17 cellular contexts compared by ENCODE assay signal in the genomic region with DNA sequence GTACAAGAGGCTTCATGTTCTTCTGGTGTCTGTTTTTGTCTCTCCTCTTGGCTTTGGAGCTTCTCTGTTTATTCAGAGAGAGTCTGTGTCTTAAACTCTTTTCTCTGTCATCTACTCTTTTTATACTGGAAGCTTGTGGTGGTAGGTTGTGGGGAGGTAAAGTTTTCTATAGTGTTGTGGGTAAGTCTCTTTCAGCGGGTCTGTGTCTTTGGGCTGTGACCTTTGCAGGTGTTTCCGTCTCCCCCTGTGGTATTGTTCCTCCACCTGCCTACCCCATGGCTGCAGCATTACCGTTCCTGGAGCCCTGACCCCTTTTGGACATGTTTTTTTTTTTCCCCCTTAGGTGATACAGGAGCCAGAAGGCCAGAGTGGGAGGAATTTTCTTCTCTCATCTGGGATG. TPM values are rescaled to one million over a fixed set of nuclear protein-coding genes. Genes with fewer than 3 reads are reported as not detected.
DNase-seq lines count a peak whose midpoint lies in the region; ATAC-seq and TF ChIP-seq lines count a peak whose summit lies in the region.
"Had no signal": no experiment of that assay in that cellular context is flagged by ENCODE, and none has a peak within 500 bp of the region (broad histone marks: within the 10 kb centered on the region; RNA-seq: fewer than 3 reads in every experiment).

No MANE protein-coding gene starts in this region.

- H3K9me3 ChIP-seq in thyroid gland: no peaks in the 10 kb centered on the region
- peaks cover 19% of the 10 kb centered on the region for H3K9me3 ChIP-seq in CD4-positive, alpha-beta T cell (ENCODE audit: control insufficient read depth, low read length)
- H3K9me3 ChIP-seq in CD8-positive, alpha-beta memory T cell (ENCODE audit: low read length): no peaks in the 10 kb centered on the region

- peaks cover 15% of the 10 kb centered on the region for H3K9me3 Mint-ChIP-seq in CD4-positive, alpha-beta T cell
- peaks cover 7 to 19% (median 18%) of the 10 kb centered on the region in 5 donors for H3K9me3 Mint-ChIP-seq in CD8-positive, alpha-beta memory T cell

- H3K27ac Mint-ChIP-seq in CD4-positive, alpha-beta T cell: no peak overlapping the region
- H3K27ac Mint-ChIP-seq in CD8-positive, alpha-beta memory T cell: no peak overlapping the region
- H3K27ac Mint-ChIP-seq: CD8-positive, alpha-beta T cell; H9 had no signal

- no peaks in the 10 kb centered on the region for H3K36me3 ChIP-seq in thyroid gland
- no peaks in the 10 kb centered on the region for H3K36me3 ChIP-seq in CD8-positive, alpha-beta memory T cell (ENCODE audit: insufficient read depth, low read length)

- ATAC-seq in CD4-positive, alpha-beta T cell (ENCODE audit: poor library complexity): no peak
- ATAC-seq: CD8-positive, alpha-beta T cell; HCT116 had no signal

- 80 to 90% methylated on average over 3 of the region's 3 CpGs for WGBS in thyroid gland, 2 donors

- H3K4me3 ChIP-seq in Jurkat, Clone E6-1 (ENCODE audit: low read length): no peak overlapping the region
- H3K4me3 ChIP-seq in thyroid gland (replicated peaks in 1 of 3): no peak overlapping the region
- no peak overlapping the region for H3K4me3 ChIP-seq in CD8-positive, alpha-beta memory T cell (ENCODE audit: low read length)
- H3K4me3 ChIP-seq: GM23248 had no signal

- POLR2A ChIA-PET in CD4-positive, alpha-beta T cell (lab: Charles Lee): no interaction called here
- POLR2A ChIA-PET in CD8-positive, alpha-beta memory T cell (lab: Charles Lee): no interaction called here

- H3K27me3 Mint-ChIP-seq in CD4-positive, alpha-beta T cell: peaks cover 47% of the 10 kb centered on the region
- H3K27me3 Mint-ChIP-seq in CD8-positive, alpha-beta memory T cell: peaks cover 7 to 36% of the 10 kb centered on the region in 2 donors

- no peak for TF ChIP-seq POLR2A in thyroid gland (IDR thresholded peaks at IDR 0.05)

- no peaks in the 10 kb centered on the region for H3K4me1 Mint-ChIP-seq in CD4-positive, alpha-beta T cell (ENCODE audit: low read depth)
- no peaks in the 10 kb centered on the region for H3K4me1 Mint-ChIP-seq in CD8-positive, alpha-beta memory T cell

- H3K36me3 Mint-ChIP-seq in CD4-positive, alpha-beta T cell (ENCODE audit: low read depth): no peaks in the 10 kb centered on the region
- no peaks in the 10 kb centered on the region for H3K36me3 Mint-ChIP-seq in CD8-positive, alpha-beta memory T cell
- H3K36me3 Mint-ChIP-seq: CD8-positive, alpha-beta T cell had no signal

- no peaks in the 10 kb centered on the region for H3K27me3 ChIP-seq in thyroid gland
- peaks cover 7% of the 10 kb centered on the region for H3K27me3 ChIP-seq in CD4-positive, alpha-beta T cell (ENCODE audit: control insufficient read depth, insufficient read depth, low read length)
- no peaks in the 10 kb centered on the region for H3K27me3 ChIP-seq in CD8-positive, alpha-beta memory T cell (ENCODE audit: insufficient read depth, low read length, poor library complexity, severe bottlenecking)

- no peak overlapping the region for H3K4me3 Mint-ChIP-seq in CD4-positive, alpha-beta T cell
- H3K4me3 Mint-ChIP-seq in CD8-positive, alpha-beta memory T cell: no peak overlapping the region
- H3K4me3 Mint-ChIP-seq: CD8-positive, alpha-beta T cell; H9 had no signal

- CTCF ChIA-PET in CD4-positive, alpha-beta T cell (lab: Charles Lee): no interaction called here
- CTCF ChIA-PET in CD8-positive, alpha-beta memory T cell (lab: Charles Lee): no interaction called here

- no peak for TF ChIP-seq CTCF in thyroid gland (IDR thresholded peaks at IDR 0.05)
- TF ChIP-seq CTCF in CD4-positive, alpha-beta T cell (IDR thresholded peaks at IDR 0.05): no peak

- peak; percentile 76 for DNase-seq in Jurkat, Clone E6-1 (ENCODE audit: low read depth, low spot score)
- DNase-seq in NCI-H146 (lab: John Stamatoyannopoulos, UW) (peak; percentile 67), RPMI8226 (peak; percentile 74), thyroid gland (no peak), posterior cingulate gyrus (no peak)
- DNase-seq in CD4-positive, alpha-beta T cell: no peak
- no peak for DNase-seq in CD8-positive, alpha-beta memory T cell
- DNase-seq: 8988T; C1 segment of cervical spinal cord; CD8-positive, alpha-beta T cell; DMS 273 treated with DMSO at 0.1 percent for 48 hours; DMS79; EL; GDM1; GM23248; H9 had no signal

- peaks cover 34 to 39% of the 10 kb centered on the region in 2 donors for H3K4me1 ChIP-seq in thyroid gland
- no peaks in the 10 kb centered on the region for H3K4me1 ChIP-seq in CD8-positive, alpha-beta memory T cell (ENCODE audit: insufficient read depth, low read length)

- H3K27ac ChIP-seq in thyroid gland: peak overlapping the region; percentile 76 to 89 (median 85)
- H3K27ac ChIP-seq in CD4-positive, alpha-beta T cell (ENCODE audit: low read depth, low read length): no peak overlapping the region
- H3K27ac ChIP-seq in CD8-positive, alpha-beta memory T cell (ENCODE audit: low read depth, low read length): no peak overlapping the region
- H3K27ac ChIP-seq: GM23248 had no signal

- intact Hi-C loops in thyroid gland (cut with DNase I) (no loop called here), posterior cingulate gyrus (cut with DNase I) (no loop called here)
- intact Hi-C loops in CD4-positive, alpha-beta T cell (cut with DNase I, micrococcal nuclease): no loop called here

RNA-seq across cellular contexts. Expression of a gene that starts 37.9 kb away (rescaled TPM):
- 0.44 TPM for polyA plus RNA-seq in Jurkat, Clone E6-1 (2012; ENCODE audit: insufficient read depth, insufficient read length)
- 10 to 100 TPM in 1 of 4 donors, 1 to 10 TPM in 3; 6.6 to 11.6 (median 7.5) TPM for total RNA-seq in thyroid gland
- total RNA-seq in CD4-positive, alpha-beta T cell: not detected
- under 1 TPM; 0.22 to 0.26 TPM for total RNA-seq in CD8-positive, alpha-beta memory T cell
- polyA plus RNA-seq in CD8-positive, alpha-beta memory T cell: not detected
- total RNA-seq: CD8-positive, alpha-beta T cell had no signal

Comparison
In these comparisons a context has a peak if more than half of its experiments do, and no peak if none do; other contexts are left out.
1. DNase-seq: peak in Jurkat, Clone E6-1 (single experiment), NCI-H146 (single experiment) and RPMI8226 (single experiment); none in thyroid gland (0 of 2), posterior cingulate gyrus (0 of 10), CD4-positive, alpha-beta T cell (0 of 10) and CD8-positive, alpha-beta memory T cell (0 of 5).
2. H3K27ac ChIP-seq: peak in thyroid gland (3 of 3); none in CD4-positive, alpha-beta T cell (single experiment) and CD8-positive, alpha-beta memory T cell (single experiment).
3. RNA of a gene that starts 37.9 kb away (total RNA-seq): 6.6 to 11.6 TPM in thyroid gland; 0.22 to 0.26 TPM in CD8-positive, alpha-beta memory T cell and not detected in CD4-positive, alpha-beta T cell; every median in the first group is over 4 times any median in the second.